In genomic region chr10:11153766-11154165, GRCh38 we compare ENCODE assay signal across 27 cellular contexts.
DNase-seq lines count a peak whose midpoint lies in the region; ATAC-seq and TF ChIP-seq lines count a peak whose summit lies in the region.
"Had no signal": no experiment of that assay in that cellular context is flagged by ENCODE, and none has a peak within 500 bp of the region (broad histone marks: within the 10 kb centered on the region; RNA-seq: fewer than 3 reads in every experiment).

No MANE protein-coding gene starts in this region.

- DNase-seq in activated naive CD8-positive, alpha-beta T cell treated with anti-CD3 and anti-CD28 coated beads, Interleukin-2, amount 50 U/mL, for 24 hours: no peak
- no peak for DNase-seq in GM23338 (ENCODE audit: low spot score)
- no peak for DNase-seq in stimulated activated effector memory CD8-positive, alpha-beta T cell treated with anti-CD3 and anti-CD28 coated beads, Interleukin-12 subunit alpha, Interleukin-12 subunit beta, amount 100 ng/mL, for 72 hours (ENCODE audit: low spot score in 2 of 2)
- DNase-seq in GM13977 (ENCODE audit: low spot score): no peak
- no peak for DNase-seq in Right ventricle myocardium superior
- no peak for DNase-seq in hippocampal formation (lab: John Stamatoyannopoulos, UW)
- DNase-seq: ACHN; activated CD4-positive, alpha-beta memory T cell treated with anti-CD3 and anti-CD28 coated beads, Interleukin-2, amount 10 ng/mL, durations not matched to agents 7 days and 5 days; activated CD8-positive, alpha-beta memory T cell treated with anti-CD3 and anti-CD28 coated beads, Interleukin-2, amount 50 U/mL, for 4 hours; adrenal gland; BE2C; COR-L47; dermis blood vessel endothelial cell; foreskin melanocyte; HCEC 1CT; heart left ventricle; left ventricle myocardium inferior; MG63; NCI-H1417; NCI-H2029; stimulated activated CD4-positive, alpha-beta T cell treated with anti-CD3 and anti-CD28 coated beads, Interleukin-4, amount 100 ng/mL, for 1 hour; trophoblast cell had no signal

- no peaks in the 10 kb centered on the region for H3K27me3 ChIP-seq in GM23338 (ENCODE audit: insufficient read depth)
- H3K27me3 ChIP-seq: adrenal gland, BE2C, esophagus muscularis mucosa, heart left ventricle, MG63 had no signal

- no peaks in the 10 kb centered on the region for H3K27me3 Mint-ChIP-seq in activated naive CD8-positive, alpha-beta T cell
- H3K27me3 Mint-ChIP-seq in activated naive CD8-positive, alpha-beta T cell treated with anti-CD3 and anti-CD28 coated beads, Interleukin-2, amount 50 U/mL, for 24 hours: no peaks in the 10 kb centered on the region
- no peaks in the 10 kb centered on the region for H3K27me3 Mint-ChIP-seq in GM23338 (ENCODE audit: insufficient read depth, low read depth, poor library complexity)
- H3K27me3 Mint-ChIP-seq in brain: peaks cover 2% of the 10 kb centered on the region
- H3K27me3 Mint-ChIP-seq: activated CD4-positive, alpha-beta memory T cell treated with anti-CD3 and anti-CD28 coated beads, Interleukin-2, amount 10 ng/mL, durations not matched to agents 7 days and 5 days had no signal

- H4K20me1 ChIP-seq in GM23338 (replicated peaks; ENCODE audit: insufficient read depth): no peaks in the 10 kb centered on the region

- no peak overlapping the region for H3K27ac ChIP-seq in GM23338 (ENCODE audit: low read depth)
- H3K27ac ChIP-seq: adrenal gland, esophagus muscularis mucosa, HL-60, KMS-11, left ventricle myocardium inferior had no signal

- no peak overlapping the region for H2AFZ ChIP-seq in GM23338

- H3K4me3 ChIP-seq in GM23338: no peak overlapping the region
- H3K4me3 ChIP-seq: adrenal gland, esophagus muscularis mucosa, heart left ventricle, left ventricle myocardium inferior, MG63 had no signal

- peaks cover 5% of the 10 kb centered on the region; the same call in 1 of the 2 replicates for H3K79me2 ChIP-seq in GM23338 (replicated peaks; ENCODE audit: insufficient read depth)

- H3K27ac Mint-ChIP-seq in activated naive CD8-positive, alpha-beta T cell: peak overlapping the region; percentile 46
- H3K27ac Mint-ChIP-seq in activated naive CD8-positive, alpha-beta T cell treated with anti-CD3 and anti-CD28 coated beads, Interleukin-2, amount 50 U/mL, for 24 hours: no peak overlapping the region
- peak overlapping the region; percentile 66 for H3K27ac Mint-ChIP-seq in GM23338
- H3K27ac Mint-ChIP-seq in brain: peak overlapping the region; percentile 13 to 94 (median 83)
- peak overlapping the region; percentile 81 for H3K27ac Mint-ChIP-seq in stimulated activated effector memory CD8-positive, alpha-beta T cell treated with anti-CD3 and anti-CD28 coated beads, Interleukin-12 subunit alpha, Interleukin-12 subunit beta, amount 100 ng/mL, for 72 hours
- H3K27ac Mint-ChIP-seq: activated CD4-positive, alpha-beta memory T cell treated with anti-CD3 and anti-CD28 coated beads, Interleukin-2, amount 10 ng/mL, durations not matched to agents 7 days and 5 days had no signal

- in situ Hi-C loops in GM13977 (cut with MboI; ENCODE audit: low pct_unique_long_range_greater_than_20kb, low sequenced_read_pairs, unreplicated experiment): no loop called here

- H3F3A ChIP-seq in GM23338 (replicated peaks; ENCODE audit: low read depth): no peaks in the 10 kb centered on the region

- H3K4me1 Mint-ChIP-seq in activated naive CD8-positive, alpha-beta T cell (ENCODE audit: low read depth): peaks cover 97% of the 10 kb centered on the region
- H3K4me1 Mint-ChIP-seq in activated naive CD8-positive, alpha-beta T cell treated with anti-CD3 and anti-CD28 coated beads, Interleukin-2, amount 50 U/mL, for 24 hours: peaks cover 93% of the 10 kb centered on the region
- H3K4me1 Mint-ChIP-seq in GM23338 (peaks cover 67% of the 10 kb centered on the region), brain (peaks cover 98% of the 10 kb centered on the region)
- H3K4me1 Mint-ChIP-seq in stimulated activated effector memory CD8-positive, alpha-beta T cell treated with anti-CD3 and anti-CD28 coated beads, Interleukin-12 subunit alpha, Interleukin-12 subunit beta, amount 100 ng/mL, for 72 hours: peaks cover 87% of the 10 kb centered on the region

- no peaks in the 10 kb centered on the region for H3K9me3 Mint-ChIP-seq in activated naive CD8-positive, alpha-beta T cell (ENCODE audit: low read depth)
- no peaks in the 10 kb centered on the region for H3K9me3 Mint-ChIP-seq in activated naive CD8-positive, alpha-beta T cell treated with anti-CD3 and anti-CD28 coated beads, Interleukin-2, amount 50 U/mL, for 24 hours
- H3K9me3 Mint-ChIP-seq in GM23338: no peaks in the 10 kb centered on the region
- H3K9me3 Mint-ChIP-seq in brain: peaks cover 0 to 5% (median 0%) of the 10 kb centered on the region in 5 experiments
- H3K9me3 Mint-ChIP-seq in stimulated activated effector memory CD8-positive, alpha-beta T cell treated with anti-CD3 and anti-CD28 coated beads, Interleukin-12 subunit alpha, Interleukin-12 subunit beta, amount 100 ng/mL, for 72 hours: no peaks in the 10 kb centered on the region
- H3K9me3 Mint-ChIP-seq: activated CD4-positive, alpha-beta memory T cell treated with anti-CD3 and anti-CD28 coated beads, Interleukin-2, amount 10 ng/mL, durations not matched to agents 7 days and 5 days had no signal

- ATAC-seq in activated naive CD8-positive, alpha-beta T cell treated with anti-CD3 and anti-CD28 coated beads, Interleukin-2, amount 50 U/mL, for 24 hours: no peak
- no peak for ATAC-seq in GM23338
- no peak for ATAC-seq in stimulated activated effector memory CD8-positive, alpha-beta T cell treated with anti-CD3 and anti-CD28 coated beads, Interleukin-12 subunit alpha, Interleukin-12 subunit beta, amount 100 ng/mL, for 72 hours
- ATAC-seq in Right ventricle myocardium superior (ENCODE audit: poor library complexity): no peak
- ATAC-seq: heart left ventricle had no signal

- TF ChIP-seq CTCF in GM23338 (conservative IDR thresholded peaks at IDR 0.05; ENCODE audit: low read depth in 2 of 2) (no peak), brain (conservative IDR thresholded peaks at IDR 0.05) (no peak), GM13977 (IDR thresholded peaks at IDR 0.05; ENCODE audit: extremely low read depth, insufficient read depth, missing control alignments) (no peak)

- no peaks in the 10 kb centered on the region for H3K36me3 Mint-ChIP-seq in activated naive CD8-positive, alpha-beta T cell
- no peaks in the 10 kb centered on the region for H3K36me3 Mint-ChIP-seq in activated naive CD8-positive, alpha-beta T cell treated with anti-CD3 and anti-CD28 coated beads, Interleukin-2, amount 50 U/mL, for 24 hours (ENCODE audit: low read depth)
- H3K36me3 Mint-ChIP-seq in GM23338 (ENCODE audit: low read depth): no peaks in the 10 kb centered on the region
- H3K36me3 Mint-ChIP-seq in brain: peaks cover 11% of the 10 kb centered on the region
- H3K36me3 Mint-ChIP-seq in stimulated activated effector memory CD8-positive, alpha-beta T cell treated with anti-CD3 and anti-CD28 coated beads, Interleukin-12 subunit alpha, Interleukin-12 subunit beta, amount 100 ng/mL, for 72 hours: no peaks in the 10 kb centered on the region

- peaks cover 47% of the 10 kb centered on the region for H3K4me1 ChIP-seq in GM23338 (ENCODE audit: insufficient read depth)
- H3K4me1 ChIP-seq: adrenal gland, BE2C had no signal

- H3K36me3 ChIP-seq in GM23338 (ENCODE audit: insufficient read depth): no peaks in the 10 kb centered on the region
- H3K36me3 ChIP-seq: adrenal gland, BE2C, esophagus muscularis mucosa, heart left ventricle, left ventricle myocardium inferior, MG63 had no signal

- H3K9me2 ChIP-seq in GM23338 (ENCODE audit: insufficient read depth): no peaks in the 10 kb centered on the region

- H3K4me3 Mint-ChIP-seq in activated naive CD8-positive, alpha-beta T cell: peak overlapping the region; percentile 33
- H3K4me3 Mint-ChIP-seq in activated naive CD8-positive, alpha-beta T cell treated with anti-CD3 and anti-CD28 coated beads, Interleukin-2, amount 50 U/mL, for 24 hours: no peak overlapping the region
- H3K4me3 Mint-ChIP-seq in GM23338: no peak overlapping the region
- H3K4me3 Mint-ChIP-seq in brain: peak overlapping the region in 4 of 5 experiments; percentile 28 to 72 (median 51)
- peak overlapping the region; percentile 7 for H3K4me3 Mint-ChIP-seq in stimulated activated effector memory CD8-positive, alpha-beta T cell treated with anti-CD3 and anti-CD28 coated beads, Interleukin-12 subunit alpha, Interleukin-12 subunit beta, amount 100 ng/mL, for 72 hours
- H3K4me3 Mint-ChIP-seq: activated CD4-positive, alpha-beta memory T cell treated with anti-CD3 and anti-CD28 coated beads, Interleukin-2, amount 10 ng/mL, durations not matched to agents 7 days and 5 days had no signal

- H3K4me2 ChIP-seq in GM23338: no peak overlapping the region
- H3K4me2 ChIP-seq: KMS-11 had no signal

- intact Hi-C loops in Right ventricle myocardium superior (cut with DNase I): no loop called here

TF ChIP-seq in GM23338, 12 proteins besides CTCF, POLR2A, EP300 and RAD21 (continues in another document):
- TF ChIP-seq POLR2AphosphoS5 (IDR thresholded peaks at IDR 0.05; ENCODE audit: low read depth) (no peak), ETS1 (IDR thresholded peaks at IDR 0.05) (no peak), STAT1 (IDR thresholded peaks at IDR 0.05; ENCODE audit: unreplicated experiment) (no peak), CREB1 (CRISPR knock-in tag; IDR thresholded peaks at IDR 0.05; ENCODE audit: low read depth) (no peak), ZNF331 (CRISPR knock-in tag; IDR thresholded peaks at IDR 0.05; ENCODE audit: low read depth) (no peak), EZH2phosphoT487 (IDR thresholded peaks at IDR 0.05; ENCODE audit: unreplicated experiment) (no peak), EZH2 (IDR thresholded peaks at IDR 0.05; ENCODE audit: low read depth, unreplicated experiment) (no peak)

Comparison
In these comparisons a context has a peak if more than half of its experiments do, and no peak if none do; other contexts are left out.
1. H3K4me3 Mint-ChIP-seq: peak in activated naive CD8-positive, alpha-beta T cell (single experiment), brain (4 of 5) and stimulated activated effector memory CD8-positive, alpha-beta T cell treated with anti-CD3 and anti-CD28 coated beads, Interleukin-12 subunit alpha, Interleukin-12 subunit beta, amount 100 ng/mL, for 72 hours (single experiment); none in activated naive CD8-positive, alpha-beta T cell treated with anti-CD3 and anti-CD28 coated beads, Interleukin-2, amount 50 U/mL, for 24 hours (single experiment) and GM23338 (single experiment).